In genomic region chr18:62484941-62485340, GRCh38 we compare ENCODE assay signal across 18 cellular contexts.
"Had no signal": no experiment of that assay in that cellular context is flagged by ENCODE, and none has a peak within 500 bp of the region (broad histone marks: within the 10 kb centered on the region; RNA-seq: fewer than 3 reads in every experiment).

No MANE protein-coding gene starts in this region.

- H3K27ac ChIP-seq: left ventricle myocardium inferior, lower lobe of right lung, pancreas, tibial artery, upper lobe of left lung, uterus had no signal

- H3K4me1 ChIP-seq: left ventricle myocardium inferior, lower lobe of right lung, tibial artery, upper lobe of left lung, uterus had no signal

- DNase-seq: effector memory CD8-positive, alpha-beta T cell; esophagus squamous epithelium; immature natural killer cell; kidney; left cardiac atrium; left ventricle myocardium inferior; lower lobe of right lung; naive B cell; pancreas; right cardiac atrium; stimulated activated CD4-positive, alpha-beta T cell treated with anti-CD3 and anti-CD28 coated beads, Interleukin-12 subunit alpha, Interleukin-12 subunit beta, amount 100 ng/mL, for 4 hours; stimulated activated naive CD4-positive, alpha-beta T cell; substantia nigra; tibial artery had no signal

- H3K36me3 ChIP-seq: esophagus squamous epithelium, left ventricle myocardium inferior, lower lobe of right lung, pancreas, stomach, tibial artery, upper lobe of left lung, uterus had no signal

- H3K9me3 ChIP-seq: pancreas, uterus had no signal

- H3K4me3 ChIP-seq: esophagus squamous epithelium, left ventricle myocardium inferior, lower lobe of right lung, pancreas, stomach, tibial artery, upper lobe of left lung, uterus had no signal

- FAIRE-seq: kidney, pancreas, small intestine had no signal

- H3K27me3 ChIP-seq: pancreas, tibial artery, upper lobe of left lung, uterus had no signal

- ATAC-seq: effector memory CD8-positive, alpha-beta T cell; right cardiac atrium had no signal
